In genomic region chr2:72145658-72146329, GRCh38 we compare ENCODE assay signal across 9 cellular contexts. TPM values are rescaled to one million over a fixed set of nuclear protein-coding genes. Genes with fewer than 3 reads are reported as not detected.
A peak's percentile ranks its signal among the peaks of the same experiment; 100 is the strongest.
DNase-seq lines count a peak whose midpoint lies in the region; ATAC-seq, FAIRE-seq and TF ChIP-seq lines count a peak whose summit lies in the region.
"Had no signal": no experiment of that assay in that cellular context is flagged by ENCODE, and none has a peak within 500 bp of the region (broad histone marks: within the 10 kb centered on the region; RNA-seq: fewer than 3 reads in every experiment).

No MANE protein-coding gene starts in this region.

- H3K4me2 ChIP-seq in astrocyte (ENCODE audit: low read length) (peak overlapping the region; percentile 72), HepG2 (ENCODE audit: low read depth, low read length) (peak overlapping the region; percentile 78)

- peaks cover 67% of the 10 kb centered on the region for H3K27me3 Mint-ChIP-seq in T-helper 2 cell treated with Interferon-gamma antibody and Interleukin-4, amounts not matched to agents 5 μg/mL and 100 μg/mL, for 36 hours (ENCODE audit: low read depth)
- peaks cover 71% of the 10 kb centered on the region for H3K27me3 Mint-ChIP-seq in astrocyte (ENCODE audit: low read depth, unreplicated experiment)

- FAIRE-seq in astrocyte (lab: Jason Lieb, UNC): no peak
- FAIRE-seq in HepG2 (lab: Jason Lieb, UNC): no peak

- POLR2A ChIA-PET in HepG2 (lab: Yijun Ruan, JAX): no interaction called here

- H3K27ac Mint-ChIP-seq in T-helper 2 cell treated with Interferon-gamma antibody and Interleukin-4, amounts not matched to agents 5 μg/mL and 100 μg/mL, for 36 hours: peak overlapping the region; percentile 60
- peak overlapping the region; percentile 89 for H3K27ac Mint-ChIP-seq in astrocyte (ENCODE audit: unreplicated experiment)

- no peak for TF ChIP-seq POLR2A in HepG2 (IDR thresholded peaks at IDR 0.05; ENCODE audit: insufficient read depth in 1 of 2, low read depth in 2 of 2, low read length in 2 of 2)

- H2AFZ ChIP-seq in astrocyte (ENCODE audit: low read depth, low read length): no peak overlapping the region
- no peak overlapping the region for H2AFZ ChIP-seq in HepG2 (ENCODE audit: low read length)

- H3K4me3 Mint-ChIP-seq in T-helper 2 cell treated with Interferon-gamma antibody and Interleukin-4, amounts not matched to agents 5 μg/mL and 100 μg/mL, for 36 hours: peak overlapping the region; percentile 33
- H3K4me3 Mint-ChIP-seq in astrocyte (ENCODE audit: unreplicated experiment): peak overlapping the region; percentile 72

- in situ Hi-C loops in HepG2 (cut with HindIII; ENCODE audit: extremely low pct_ligation_motif_present, low pct_unique_long_range_greater_than_20kb): loop anchor here (10.0 kb wide), 1 partner anchor 341 kb away; no protein-coding TSS in a partner anchor

- DNase-seq in T-helper 2 cell treated with Interferon-gamma antibody and Interleukin-4, amounts not matched to agents 5 μg/mL and 100 μg/mL, for 36 hours (ENCODE audit: low spot score): no peak
- no peak for DNase-seq in T-helper 2 cell
- no peak for DNase-seq in astrocyte (ENCODE audit: low read depth)
- DNase-seq in HepG2 (ENCODE audit: low spot score): no peak
- DNase-seq in thoracic aorta (ENCODE audit: low spot score): no peak
- no peak for DNase-seq in A172 (ENCODE audit: low spot score)

- intact Hi-C loops in HepG2 (cut with micrococcal nuclease; ENCODE audit: unreplicated experiment): no loop called here

- BruUV-seq in HepG2 (replicated peaks; lab: Mats Ljungman, UMichigan): no TSS peak

- TF ChIP-seq CTCF in astrocyte (IDR thresholded peaks at IDR 0.05; ENCODE audit: insufficient read depth, low read depth, low read length): no peak
- TF ChIP-seq CTCF in HepG2 (CRISPR knock-in tag; IDR thresholded peaks at IDR 0.05): no peak
- no peak for TF ChIP-seq CTCF in thoracic aorta (IDR thresholded peaks at IDR 0.05)

- H3K4me3 ChIP-seq in astrocyte (ENCODE audit: insufficient read depth, low read depth, low read length) (no peak overlapping the region), HepG2 (replicated peaks in 1 of 3; ENCODE audit: insufficient read depth in 1 of 3, low read depth in 2 of 3, low read length in 3 of 3) (peak overlapping the region in 2 of 3 experiments; percentile 63 to 67; a peak in 2 of 6 replicates), thoracic aorta (peak overlapping the region; percentile 83)

- H4K20me1 ChIP-seq in astrocyte (ENCODE audit: insufficient read depth, low read length) (peaks cover 3% of the 10 kb centered on the region), HepG2 (ENCODE audit: insufficient read depth, low read length) (peaks cover 14% of the 10 kb centered on the region; the same call in 1 of the 2 replicates)

- no peaks in the 10 kb centered on the region for H3K9me3 Mint-ChIP-seq in T-helper 2 cell treated with Interferon-gamma antibody and Interleukin-4, amounts not matched to agents 5 μg/mL and 100 μg/mL, for 36 hours
- peaks cover 10% of the 10 kb centered on the region for H3K9me3 Mint-ChIP-seq in astrocyte (ENCODE audit: unreplicated experiment)

- H3K4me1 Mint-ChIP-seq in T-helper 2 cell treated with Interferon-gamma antibody and Interleukin-4, amounts not matched to agents 5 μg/mL and 100 μg/mL, for 36 hours (ENCODE audit: low read depth): peaks cover 17% of the 10 kb centered on the region
- H3K4me1 Mint-ChIP-seq in astrocyte (ENCODE audit: low read depth, unreplicated experiment): peaks cover 8% of the 10 kb centered on the region

- peaks cover 4% of the 10 kb centered on the region for H3K9me3 ChIP-seq in astrocyte (ENCODE audit: insufficient read depth, low read depth, low read length)
- H3K9me3 ChIP-seq in HepG2 (ENCODE audit: low read length): peaks cover 7% of the 10 kb centered on the region; the same call in 1 of the 2 replicates
- H3K9me3 ChIP-seq in thoracic aorta: no peaks in the 10 kb centered on the region

- peaks cover 37% of the 10 kb centered on the region for H3K4me1 ChIP-seq in astrocyte (ENCODE audit: insufficient read depth, low read length)
- H3K4me1 ChIP-seq in HepG2 (ENCODE audit: insufficient read depth, low read length): peaks cover 37% of the 10 kb centered on the region
- peaks cover 41 to 72% of the 10 kb centered on the region in 2 donors for H3K4me1 ChIP-seq in thoracic aorta (ENCODE audit: control insufficient read depth in 1 of 2, low read depth in 2 of 2)

- CTCF ChIA-PET in HepG2 (lab: Yijun Ruan, JAX; ENCODE audit: low intra/inter-chr PET ratio, low total read pairs): no interaction called here

- no peaks in the 10 kb centered on the region for H3K79me2 ChIP-seq in astrocyte (ENCODE audit: insufficient read depth, low read length)
- no peaks in the 10 kb centered on the region for H3K79me2 ChIP-seq in HepG2 (ENCODE audit: insufficient read depth, low read length)

- peaks cover 7% of the 10 kb centered on the region for H3K36me3 Mint-ChIP-seq in T-helper 2 cell treated with Interferon-gamma antibody and Interleukin-4, amounts not matched to agents 5 μg/mL and 100 μg/mL, for 36 hours (ENCODE audit: low read depth)
- no peaks in the 10 kb centered on the region for H3K36me3 Mint-ChIP-seq in astrocyte (ENCODE audit: low read depth, unreplicated experiment)

- H3K27me3 ChIP-seq in astrocyte (ENCODE audit: insufficient read depth, low read length): peaks cover 60% of the 10 kb centered on the region
- peaks cover 34 to 92% of the 10 kb centered on the region in 2 experiments for H3K27me3 ChIP-seq in HepG2 (ENCODE audit: control insufficient read depth in 1 of 2, insufficient read depth in 2 of 2, low read length in 2 of 2)
- no peaks in the 10 kb centered on the region for H3K27me3 ChIP-seq in thoracic aorta (replicated peaks; ENCODE audit: insufficient read depth)

- WGBS in HepG2 (ENCODE audit: low lambda C conversion rate): 21% methylated on average over 33 of the region's 33 CpGs

- H3K9ac ChIP-seq in astrocyte (ENCODE audit: low read length) (no peak overlapping the region), HepG2 (ENCODE audit: insufficient read depth, low read depth, low read length) (no peak overlapping the region)

- H3K27ac ChIP-seq in astrocyte (ENCODE audit: low read depth, low read length) (no peak overlapping the region), HepG2 (ENCODE audit: extremely low read length, insufficient read depth, low read length) (no peak overlapping the region), thoracic aorta (peak overlapping the region; percentile 73 to 83)

- ATAC-seq in HepG2 (no peak), thoracic aorta (ENCODE audit: insufficient number of reproducible peaks, low FRiP score, low read depth) (no peak), HG02938 (IDR thresholded peaks at IDR 0.05; ENCODE audit: unreplicated experiment) (no peak), GM18520 (IDR thresholded peaks at IDR 0.05; ENCODE audit: unreplicated experiment) (no peak)

- H3K36me3 ChIP-seq in astrocyte (ENCODE audit: insufficient read depth, low read length) (no peaks in the 10 kb centered on the region), HepG2 (replicated peaks in 1 of 2; ENCODE audit: control insufficient read depth in 1 of 2, insufficient read depth in 2 of 2, low read length in 2 of 2) (no peaks in the 10 kb centered on the region), thoracic aorta (no peaks in the 10 kb centered on the region)

- no peak for TF ChIP-seq RAD21 in HepG2 (CRISPR knock-in tag; IDR thresholded peaks at IDR 0.05)

- TF ChIP-seq EP300 in HepG2 (IDR thresholded peaks at IDR 0.05; ENCODE audit: low read depth in 2 of 2, low read length in 2 of 2) (no peak), HepG2 (CRISPR knock-in tag; IDR thresholded peaks at IDR 0.05; ENCODE audit: borderline replicate concordance) (no peak)

TF ChIP-seq in HepG2, 621 proteins besides CTCF, POLR2A, EP300 and RAD21 (continues in another document):
- TF ChIP-seq, protein P1, sequence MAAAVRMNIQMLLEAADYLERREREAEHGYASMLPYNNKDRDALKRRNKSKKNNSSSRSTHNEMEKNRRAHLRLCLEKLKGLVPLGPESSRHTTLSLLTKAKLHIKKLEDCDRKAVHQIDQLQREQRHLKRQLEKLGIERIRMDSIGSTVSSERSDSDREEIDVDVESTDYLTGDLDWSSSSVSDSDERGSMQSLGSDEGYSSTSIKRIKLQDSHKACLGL (CRISPR knock-in tag; IDR thresholded peaks at IDR 0.05): no peak
- TF ChIP-seq ZFP82 (CRISPR knock-in tag; IDR thresholded peaks at IDR 0.05; ENCODE audit: borderline replicate concordance) (no peak), ZFP62 (CRISPR knock-in tag; IDR thresholded peaks at IDR 0.05) (no peak), ATAD3A (CRISPR knock-in tag; IDR thresholded peaks at IDR 0.05) (no peak), REXO4 (CRISPR knock-in tag; IDR thresholded peaks at IDR 0.05; ENCODE audit: borderline replicate concordance) (no peak), SIX1 (CRISPR knock-in tag; IDR thresholded peaks at IDR 0.05; ENCODE audit: borderline replicate concordance) (no peak)

RNA-seq across cellular contexts. Expression of gene CYP26B1, which starts 1.9 kb away (rescaled TPM):
- 0.77 and 1.2 TPM in 2 replicates for total RNA-seq in astrocyte
- 0.06 and 0.07 TPM in 2 replicates for total RNA-seq in HepG2 (2016; rRNA removed; fragmentation: Illumina TruSeq; extraction: Trizol)
- total RNA-seq in HepG2 (2016; cell fraction: cytosol; rRNA removed; fragmentation: Illumina TruSeq; extraction: Trizol; ENCODE audit: low read depth): not detected in 2 replicates
- 0.32 TPM in 1 of 2 replicates, not detected in the other for total RNA-seq in HepG2 (2016; cell fraction: insoluble cytoplasmic fraction; rRNA removed; fragmentation: Illumina TruSeq; extraction: Trizol)
- total RNA-seq in HepG2 (2016; cell fraction: membrane; rRNA removed; fragmentation: Illumina TruSeq; extraction: Trizol): 0.09 TPM in 1 of 2 replicates, not detected in the other
- 0.12 and 0.13 TPM in 2 replicates for total RNA-seq in HepG2 (2016; cell fraction: nucleus; rRNA removed; fragmentation: Illumina TruSeq; extraction: Trizol)
- polyA plus RNA-seq in HepG2 (2011; rRNA removed): 0.04 and 0.05 TPM in 2 replicates
- polyA plus RNA-seq in HepG2 (2011; cell fraction: cytosol; rRNA removed): 0.03 and 0.09 TPM in 2 replicates
- polyA plus RNA-seq in HepG2 (2011; cell fraction: nucleus; rRNA removed): 0.50 and 0.79 TPM in 2 replicates
- polyA plus RNA-seq in HepG2 (2012): not detected in 2 replicates
- polyA plus RNA-seq in HepG2 (2016; cell fraction: cytosol; fragmentation: Illumina TruSeq; extraction: Trizol; ENCODE audit: low read depth): not detected in 2 replicates
- 0.05 and 0.11 TPM in 2 replicates for polyA plus RNA-seq in HepG2 (2016; cell fraction: insoluble cytoplasmic fraction; fragmentation: Illumina TruSeq; extraction: Trizol; ENCODE audit: low read depth)
- 0.07 TPM in 1 of 2 replicates, not detected in the other for polyA plus RNA-seq in HepG2 (2016; cell fraction: membrane; fragmentation: Illumina TruSeq; extraction: Trizol; ENCODE audit: low read depth)
- 0.26 and 0.88 TPM in 2 replicates for polyA plus RNA-seq in HepG2 (2016; cell fraction: nucleus; fragmentation: Illumina TruSeq; extraction: Trizol; ENCODE audit: insufficient read depth, low read depth)
- polyA minus RNA-seq in HepG2 (2011; rRNA and poly(A)+ RNA removed; ENCODE audit: low replicate concordance): 0.34 and 5.5 TPM in 2 replicates
- polyA minus RNA-seq in HepG2 (2011; cell fraction: cytosol; rRNA and poly(A)+ RNA removed): 0.18 TPM in 1 of 2 replicates, not detected in the other
- 0.25 and 0.26 TPM in 2 replicates for polyA minus RNA-seq in HepG2 (2011; cell fraction: nucleus; rRNA and poly(A)+ RNA removed)
- 10 to 100 TPM in 1 of 2 donors, 1 to 10 TPM in 1; 6.0 to 20.8 TPM for total RNA-seq in thoracic aorta
- total RNA-seq in A172 (2014; rRNA removed; shearing (Covaris generic)): 0.02 and 0.12 TPM in 2 replicates
- total RNA-seq: dermis microvascular lymphatic vessel endothelial cell had no signal

Comparison
In these comparisons a context has a peak if more than half of its experiments do, and no peak if none do; other contexts are left out.
1. H3K27ac ChIP-seq: peak in thoracic aorta (2 of 2); none in astrocyte (single experiment) and HepG2 (single experiment).